In genomic region chr15:89575656-89576416, GRCh38 we compare ENCODE assay signal across 8 cellular contexts. TPM values are rescaled to one million over a fixed set of nuclear protein-coding genes. Genes with fewer than 3 reads are reported as not detected.
DNase-seq lines count a peak whose midpoint lies in the region; ATAC-seq and TF ChIP-seq lines count a peak whose summit lies in the region.

No MANE protein-coding gene starts in this region.

- DNase-seq in erythroblast (lab: John Stamatoyannopoulos, UW) (peak; percentile 71 to 76), neural progenitor cell (ENCODE audit: low spot score) (peak; percentile 51), NCI-H510A treated with DMSO at 0.1 percent for 48 hours (lab: John Stamatoyannopoulos, UW) (no peak)
- no peak for DNase-seq in central memory CD4-positive, alpha-beta T cell

- no peak overlapping the region for H3K27ac Mint-ChIP-seq in neural progenitor cell

- H3K36me3 ChIP-seq in ACC112 (ENCODE audit: insufficient read depth, low read length): 0 out of 2 replicates have a peak, but pooled peaks cover 5% of the 10 kb centered on the region
- H3K36me3 ChIP-seq in SU-DHL-6 (ENCODE audit: low read length): 0 out of 2 replicates have a peak, but pooled peaks cover 8% of the 10 kb centered on the region
- H3K36me3 ChIP-seq in neural progenitor cell: peaks cover 18% of the 10 kb centered on the region

- H3K79me2 ChIP-seq in ACC112 (ENCODE audit: control insufficient read depth, insufficient read depth, low read length, unreplicated experiment) (peaks cover 53% of the 10 kb centered on the region), SU-DHL-6 (ENCODE audit: insufficient read depth, low read length) (peaks cover 54% of the 10 kb centered on the region), neural progenitor cell (ENCODE audit: low read depth) (peaks cover 55% of the 10 kb centered on the region)

- H3K9me2 ChIP-seq in SU-DHL-6 (replicated peaks; ENCODE audit: insufficient read depth, low read length): no peaks in the 10 kb centered on the region

- H3F3A ChIP-seq in SU-DHL-6 (ENCODE audit: insufficient read depth): no peaks in the 10 kb centered on the region
- H3F3A ChIP-seq in neural progenitor cell (ENCODE audit: low read depth): no peaks in the 10 kb centered on the region

- H3K9me3 Mint-ChIP-seq in neural progenitor cell: no peaks in the 10 kb centered on the region

- TF ChIP-seq POLR2A in erythroblast (IDR thresholded peaks at IDR 0.05; ENCODE audit: low read length): peak; percentile 37

- H3K27ac ChIP-seq in ACC112 (ENCODE audit: low read depth, low read length) (peak overlapping the region; percentile 51), SU-DHL-6 (ENCODE audit: low read depth, low read length) (peak overlapping the region; percentile 58), neural progenitor cell (no peak overlapping the region)

- ATAC-seq in GM18511 (IDR thresholded peaks at IDR 0.05; ENCODE audit: unreplicated experiment): peak; percentile 27
- peak; percentile 15 for ATAC-seq in HG03066 (IDR thresholded peaks at IDR 0.05; ENCODE audit: low read depth, unreplicated experiment)

- H3K9ac ChIP-seq in SU-DHL-6 (ENCODE audit: low read length) (peak overlapping the region; percentile 86), neural progenitor cell (peak overlapping the region; percentile 55)

- H4K20me1 ChIP-seq in SU-DHL-6 (ENCODE audit: low read depth, low read length): peaks cover 7% of the 10 kb centered on the region; the same call in 1 of the 2 replicates
- H4K20me1 ChIP-seq in neural progenitor cell (ENCODE audit: low read depth): peaks cover 47% of the 10 kb centered on the region

- H3K4me2 ChIP-seq in SU-DHL-6 (ENCODE audit: low read depth, low read length, poor library complexity, severe bottlenecking) (peak overlapping the region; percentile 92), neural progenitor cell (peak overlapping the region; percentile 91)

- peaks cover 17% of the 10 kb centered on the region for H3K4me1 ChIP-seq in ACC112 (ENCODE audit: control insufficient read depth, insufficient read depth, low read length, unreplicated experiment)
- H3K4me1 ChIP-seq in neural progenitor cell: peaks cover 16% of the 10 kb centered on the region

- peaks cover 8% of the 10 kb centered on the region; the same call in 1 of the 2 replicates for H3K27me3 ChIP-seq in ACC112 (ENCODE audit: insufficient read depth, low read length)
- no peaks in the 10 kb centered on the region for H3K27me3 ChIP-seq in SU-DHL-6 (ENCODE audit: low read length)
- H3K27me3 ChIP-seq in neural progenitor cell: no peaks in the 10 kb centered on the region

- H2AFZ ChIP-seq in ACC112 (ENCODE audit: low read length, unreplicated experiment) (peak overlapping the region; percentile 94), SU-DHL-6 (ENCODE audit: low read depth, low read length, severe bottlenecking) (peak overlapping the region; percentile 66), neural progenitor cell (replicated peaks) (peak overlapping the region; percentile 71)

- H3K4me1 Mint-ChIP-seq in neural progenitor cell: peaks cover 26% of the 10 kb centered on the region

- peaks cover 4% of the 10 kb centered on the region for H3K27me3 Mint-ChIP-seq in neural progenitor cell (ENCODE audit: insufficient read depth, low read depth)

- H3K36me3 Mint-ChIP-seq in neural progenitor cell: peaks cover 19% of the 10 kb centered on the region

- TF ChIP-seq CTCF in SU-DHL-6 (IDR thresholded peaks at IDR 0.05; ENCODE audit: insufficient read depth, low read length, poor library complexity, severe bottlenecking): no peak
- TF ChIP-seq CTCF in neural progenitor cell (IDR thresholded peaks at IDR 0.05): no peak

- H3K4me3 ChIP-seq in ACC112 (ENCODE audit: low read depth, low read length): peak overlapping the region; percentile 99
- peak overlapping the region; percentile 82 for H3K4me3 ChIP-seq in SU-DHL-6 (ENCODE audit: insufficient read depth, low read length, poor library complexity, severe bottlenecking)
- peak overlapping the region; percentile 83 for H3K4me3 ChIP-seq in neural progenitor cell

- H3K9me3 ChIP-seq in SU-DHL-6 (ENCODE audit: insufficient read depth, low read length) (no peaks in the 10 kb centered on the region), neural progenitor cell (ENCODE audit: low read depth) (no peaks in the 10 kb centered on the region)

- peak overlapping the region; percentile 93 for H3K4me3 Mint-ChIP-seq in neural progenitor cell

RNA-seq across cellular contexts. Expression of gene TICRR, which starts 0.6 kb away (rescaled TPM):
- total RNA-seq in neural progenitor cell (ENCODE audit: low replicate concordance): 19.6 and 25.7 TPM in 2 replicates

Comparison
In these comparisons a context has a peak if more than half of its experiments do, and no peak if none do; other contexts are left out.
1. DNase-seq: peak in erythroblast (2 of 2) and neural progenitor cell (single experiment); none in NCI-H510A treated with DMSO at 0.1 percent for 48 hours (single experiment) and central memory CD4-positive, alpha-beta T cell (single experiment).
2. Peak in every context shown above with its lines, with median percentiles within 50 percentile points of each other: H2AFZ ChIP-seq and H3K4me3 ChIP-seq.